In genomic region chr11:454801-455565, GRCh38 we compare ENCODE assay signal across 2 cellular contexts.
TF ChIP-seq lines count a peak whose summit lies in the region.

No MANE protein-coding gene starts in this region.

TF ChIP-seq in HEK293, 187 proteins besides CTCF, POLR2A, EP300 and RAD21:
- no peak for TF ChIP-seq ZNF155 (tag by site-specific recombination; IDR thresholded peaks at IDR 0.05)
- TF ChIP-seq TCF7L2 (IDR thresholded peaks at IDR 0.05; ENCODE audit: borderline replicate concordance, low read depth, low read length) = no peak
- TF ChIP-seq ZNF248 (tag by site-specific recombination; IDR thresholded peaks at IDR 0.05) = no peak
- TF ChIP-seq REPIN1 (tag by site-specific recombination; IDR thresholded peaks at IDR 0.05; ENCODE audit: low read depth) = no peak
- no peak for TF ChIP-seq ZNF677 (tag by site-specific recombination; IDR thresholded peaks at IDR 0.05)
- TF ChIP-seq ZBTB7A (tag by site-specific recombination; IDR thresholded peaks at IDR 0.05; ENCODE audit: low read depth) = no peak
- TF ChIP-seq ZIC2 (tag by site-specific recombination; IDR thresholded peaks at IDR 0.05) = peak; percentile 76
- TF ChIP-seq ZFP41 (tag by site-specific recombination; IDR thresholded peaks at IDR 0.05; ENCODE audit: borderline replicate concordance) = no peak
- TF ChIP-seq ZNF549 (tag by site-specific recombination; IDR thresholded peaks at IDR 0.05) = no peak

TF ChIP-seq in H1, 55 proteins besides CTCF, POLR2A, EP300 and RAD21:
- no peak for TF ChIP-seq GABPA (IDR thresholded peaks at IDR 0.05; ENCODE audit: borderline replicate concordance, insufficient read depth, low read length)
- TF ChIP-seq NANOG (IDR thresholded peaks at IDR 0.05; ENCODE audit: insufficient read depth, low read depth, low read length, poor library complexity, severe bottlenecking) = no peak
- no peak for TF ChIP-seq NRF1 (IDR thresholded peaks at IDR 0.05; ENCODE audit: low read depth, low read length)
- no peak for TF ChIP-seq CREB1 (IDR thresholded peaks at IDR 0.05)
- no peak for TF ChIP-seq ATF3 (IDR thresholded peaks at IDR 0.05; ENCODE audit: insufficient read depth, low read depth, low read length)
- TF ChIP-seq SIRT6 (IDR thresholded peaks at IDR 0.05; ENCODE audit: low read length) = no peak
- TF ChIP-seq CBX5 (IDR thresholded peaks at IDR 0.05; ENCODE audit: low read depth, low read length) = no peak
- no peak for TF ChIP-seq RBBP5 (IDR thresholded peaks at IDR 0.05; ENCODE audit: borderline replicate concordance, low read depth, low read length)
- no peak for TF ChIP-seq GTF2F1 (IDR thresholded peaks at IDR 0.05; ENCODE audit: borderline replicate concordance, low read depth, low read length)
- TF ChIP-seq CEBPB (IDR thresholded peaks at IDR 0.05; ENCODE audit: low read depth, low read length) = no peak
- TF ChIP-seq, protein P1, sequence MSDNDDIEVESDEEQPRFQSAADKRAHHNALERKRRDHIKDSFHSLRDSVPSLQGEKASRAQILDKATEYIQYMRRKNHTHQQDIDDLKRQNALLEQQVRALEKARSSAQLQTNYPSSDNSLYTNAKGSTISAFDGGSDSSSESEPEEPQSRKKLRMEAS (IDR thresholded peaks at IDR 0.05) = no peak
- TF ChIP-seq MAFK (IDR thresholded peaks at IDR 0.05; ENCODE audit: low read depth, low read length) = no peak
- no peak for TF ChIP-seq TEAD4 (IDR thresholded peaks at IDR 0.05; ENCODE audit: low read depth, low read length)
- TF ChIP-seq HDAC2 (IDR thresholded peaks at IDR 0.05; ENCODE audit: borderline replicate concordance in 1 of 2, low read depth in 2 of 2, low read length in 2 of 2) = no peak
- TF ChIP-seq EZH2 (IDR thresholded peaks at IDR 0.05; ENCODE audit: low read depth, low read length, severe bottlenecking) = no peak
- TF ChIP-seq, protein P2, sequence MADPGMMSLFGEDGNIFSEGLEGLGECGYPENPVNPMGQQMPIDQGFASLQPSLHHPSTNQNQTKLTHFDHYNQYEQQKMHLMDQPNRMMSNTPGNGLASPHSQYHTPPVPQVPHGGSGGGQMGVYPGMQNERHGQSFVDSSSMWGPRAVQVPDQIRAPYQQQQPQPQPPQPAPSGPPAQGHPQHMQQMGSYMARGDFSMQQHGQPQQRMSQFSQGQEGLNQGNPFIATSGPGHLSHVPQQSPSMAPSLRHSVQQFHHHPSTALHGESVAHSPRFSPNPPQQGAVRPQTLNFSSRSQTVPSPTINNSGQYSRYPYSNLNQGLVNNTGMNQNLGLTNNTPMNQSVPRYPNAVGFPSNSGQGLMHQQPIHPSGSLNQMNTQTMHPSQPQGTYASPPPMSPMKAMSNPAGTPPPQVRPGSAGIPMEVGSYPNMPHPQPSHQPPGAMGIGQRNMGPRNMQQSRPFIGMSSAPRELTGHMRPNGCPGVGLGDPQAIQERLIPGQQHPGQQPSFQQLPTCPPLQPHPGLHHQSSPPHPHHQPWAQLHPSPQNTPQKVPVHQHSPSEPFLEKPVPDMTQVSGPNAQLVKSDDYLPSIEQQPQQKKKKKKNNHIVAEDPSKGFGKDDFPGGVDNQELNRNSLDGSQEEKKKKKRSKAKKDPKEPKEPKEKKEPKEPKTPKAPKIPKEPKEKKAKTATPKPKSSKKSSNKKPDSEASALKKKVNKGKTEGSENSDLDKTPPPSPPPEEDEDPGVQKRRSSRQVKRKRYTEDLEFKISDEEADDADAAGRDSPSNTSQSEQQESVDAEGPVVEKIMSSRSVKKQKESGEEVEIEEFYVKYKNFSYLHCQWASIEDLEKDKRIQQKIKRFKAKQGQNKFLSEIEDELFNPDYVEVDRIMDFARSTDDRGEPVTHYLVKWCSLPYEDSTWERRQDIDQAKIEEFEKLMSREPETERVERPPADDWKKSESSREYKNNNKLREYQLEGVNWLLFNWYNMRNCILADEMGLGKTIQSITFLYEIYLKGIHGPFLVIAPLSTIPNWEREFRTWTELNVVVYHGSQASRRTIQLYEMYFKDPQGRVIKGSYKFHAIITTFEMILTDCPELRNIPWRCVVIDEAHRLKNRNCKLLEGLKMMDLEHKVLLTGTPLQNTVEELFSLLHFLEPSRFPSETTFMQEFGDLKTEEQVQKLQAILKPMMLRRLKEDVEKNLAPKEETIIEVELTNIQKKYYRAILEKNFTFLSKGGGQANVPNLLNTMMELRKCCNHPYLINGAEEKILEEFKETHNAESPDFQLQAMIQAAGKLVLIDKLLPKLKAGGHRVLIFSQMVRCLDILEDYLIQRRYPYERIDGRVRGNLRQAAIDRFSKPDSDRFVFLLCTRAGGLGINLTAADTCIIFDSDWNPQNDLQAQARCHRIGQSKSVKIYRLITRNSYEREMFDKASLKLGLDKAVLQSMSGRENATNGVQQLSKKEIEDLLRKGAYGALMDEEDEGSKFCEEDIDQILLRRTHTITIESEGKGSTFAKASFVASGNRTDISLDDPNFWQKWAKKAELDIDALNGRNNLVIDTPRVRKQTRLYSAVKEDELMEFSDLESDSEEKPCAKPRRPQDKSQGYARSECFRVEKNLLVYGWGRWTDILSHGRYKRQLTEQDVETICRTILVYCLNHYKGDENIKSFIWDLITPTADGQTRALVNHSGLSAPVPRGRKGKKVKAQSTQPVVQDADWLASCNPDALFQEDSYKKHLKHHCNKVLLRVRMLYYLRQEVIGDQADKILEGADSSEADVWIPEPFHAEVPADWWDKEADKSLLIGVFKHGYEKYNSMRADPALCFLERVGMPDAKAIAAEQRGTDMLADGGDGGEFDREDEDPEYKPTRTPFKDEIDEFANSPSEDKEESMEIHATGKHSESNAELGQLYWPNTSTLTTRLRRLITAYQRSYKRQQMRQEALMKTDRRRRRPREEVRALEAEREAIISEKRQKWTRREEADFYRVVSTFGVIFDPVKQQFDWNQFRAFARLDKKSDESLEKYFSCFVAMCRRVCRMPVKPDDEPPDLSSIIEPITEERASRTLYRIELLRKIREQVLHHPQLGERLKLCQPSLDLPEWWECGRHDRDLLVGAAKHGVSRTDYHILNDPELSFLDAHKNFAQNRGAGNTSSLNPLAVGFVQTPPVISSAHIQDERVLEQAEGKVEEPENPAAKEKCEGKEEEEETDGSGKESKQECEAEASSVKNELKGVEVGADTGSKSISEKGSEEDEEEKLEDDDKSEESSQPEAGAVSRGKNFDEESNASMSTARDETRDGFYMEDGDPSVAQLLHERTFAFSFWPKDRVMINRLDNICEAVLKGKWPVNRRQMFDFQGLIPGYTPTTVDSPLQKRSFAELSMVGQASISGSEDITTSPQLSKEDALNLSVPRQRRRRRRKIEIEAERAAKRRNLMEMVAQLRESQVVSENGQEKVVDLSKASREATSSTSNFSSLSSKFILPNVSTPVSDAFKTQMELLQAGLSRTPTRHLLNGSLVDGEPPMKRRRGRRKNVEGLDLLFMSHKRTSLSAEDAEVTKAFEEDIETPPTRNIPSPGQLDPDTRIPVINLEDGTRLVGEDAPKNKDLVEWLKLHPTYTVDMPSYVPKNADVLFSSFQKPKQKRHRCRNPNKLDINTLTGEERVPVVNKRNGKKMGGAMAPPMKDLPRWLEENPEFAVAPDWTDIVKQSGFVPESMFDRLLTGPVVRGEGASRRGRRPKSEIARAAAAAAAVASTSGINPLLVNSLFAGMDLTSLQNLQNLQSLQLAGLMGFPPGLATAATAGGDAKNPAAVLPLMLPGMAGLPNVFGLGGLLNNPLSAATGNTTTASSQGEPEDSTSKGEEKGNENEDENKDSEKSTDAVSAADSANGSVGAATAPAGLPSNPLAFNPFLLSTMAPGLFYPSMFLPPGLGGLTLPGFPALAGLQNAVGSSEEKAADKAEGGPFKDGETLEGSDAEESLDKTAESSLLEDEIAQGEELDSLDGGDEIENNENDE (IDR thresholded peaks at IDR 0.05; ENCODE audit: insufficient replicate concordance, low read length) = no peak
